In genomic region chr4:188372856-188373255, GRCh38 we compare ENCODE assay signal across 14 cellular contexts.
DNase-seq lines count a peak whose midpoint lies in the region; ATAC-seq and TF ChIP-seq lines count a peak whose summit lies in the region.
"Had no signal": no experiment of that assay in that cellular context is flagged by ENCODE, and none has a peak within 500 bp of the region (broad histone marks: within the 10 kb centered on the region; RNA-seq: fewer than 3 reads in every experiment).

No MANE protein-coding gene starts in this region.

- H3K4me3 ChIP-seq in SK-N-SH (ENCODE audit: low read depth in 2 of 2, low read length in 1 of 2) (no peak overlapping the region), hepatocyte (no peak overlapping the region), aorta (ENCODE audit: low read length in 2 of 2) (no peak overlapping the region)
- H3K4me3 ChIP-seq: SJSA1 had no signal

- POLR2A ChIA-PET in SK-N-SH (lab: Yijun Ruan, JAX), result no interaction called here

- peak; percentile 55 for TF ChIP-seq RAD21 in SK-N-SH (IDR thresholded peaks at IDR 0.05; ENCODE audit: low read length)

- H3K27me3 ChIP-seq in SK-N-SH (ENCODE audit: insufficient read depth), result no peaks in the 10 kb centered on the region; the same call in 1 of the 2 replicates
- no peaks in the 10 kb centered on the region for H3K27me3 ChIP-seq in hepatocyte
- no peaks in the 10 kb centered on the region for H3K27me3 ChIP-seq in aorta (ENCODE audit: control insufficient read depth in 1 of 2, insufficient read depth in 2 of 2, low read length in 1 of 2)
- H3K27me3 ChIP-seq: SJSA1 had no signal

- H3K79me2 ChIP-seq in SK-N-SH (ENCODE audit: insufficient read depth) (no peaks in the 10 kb centered on the region), hepatocyte (no peaks in the 10 kb centered on the region)

- TF ChIP-seq CTCF in SK-N-SH (IDR thresholded peaks at IDR 0.05) (0 out of 2 replicates have a peak, but pooled peaks have one; percentile 8), VCaP (conservative IDR thresholded peaks at IDR 0.05) (peak; percentile 86), hepatocyte (IDR thresholded peaks at IDR 0.05; ENCODE audit: poor library complexity) (peak; percentile 52)

- H3F3A ChIP-seq in SK-N-SH (replicated peaks; ENCODE audit: insufficient read depth), result no peaks in the 10 kb centered on the region

- H3K4me1 ChIP-seq in SK-N-SH (ENCODE audit: control insufficient read depth in 1 of 2, insufficient read depth in 2 of 2, low read depth in 1 of 2, low read length in 1 of 2) (no peaks in the 10 kb centered on the region), hepatocyte (ENCODE audit: insufficient read depth) (no peaks in the 10 kb centered on the region), aorta (ENCODE audit: control insufficient read depth in 1 of 2, insufficient read depth in 2 of 2, low read length in 2 of 2) (no peaks in the 10 kb centered on the region)
- H3K4me1 ChIP-seq: SJSA1 had no signal

- no peak overlapping the region for H3K27ac ChIP-seq in SK-N-SH (ENCODE audit: low read depth in 2 of 2, low read length in 1 of 2)
- no peak overlapping the region for H3K27ac ChIP-seq in VCaP
- no peak overlapping the region for H3K27ac ChIP-seq in hepatocyte
- no peak overlapping the region for H3K27ac ChIP-seq in aorta (ENCODE audit: low read depth in 1 of 2, low read length in 2 of 2)
- H3K27ac ChIP-seq: HL-60, SJSA1 had no signal

- intact Hi-C loops in aorta (cut with DNase I), result loop anchor here (2.0 to 5.0 kb wide), 3 partner anchors 766 to 1646 kb away; no protein-coding TSS in a partner anchor

- no peak overlapping the region for H2AFZ ChIP-seq in SK-N-SH (ENCODE audit: low read depth)
- no peak overlapping the region for H2AFZ ChIP-seq in hepatocyte

- no peak overlapping the region for H3K9ac ChIP-seq in SK-N-SH

- no peak for TF ChIP-seq EP300 in SK-N-SH (IDR thresholded peaks at IDR 0.05; ENCODE audit: borderline replicate concordance in 1 of 2, low read depth in 1 of 2, low read length in 1 of 2)

- CTCF ChIA-PET in SK-N-SH (lab: Yijun Ruan, JAX), result no interaction called here

- ATAC-seq in SK-N-SH treated with all-trans-retinoic acid at 6 μM for 48 hours (no peak), aorta (ENCODE audit: low FRiP score) (peak; percentile 86)

- H3K9me3 ChIP-seq in SK-N-SH, result no peaks in the 10 kb centered on the region
- no peaks in the 10 kb centered on the region for H3K9me3 ChIP-seq in hepatocyte (ENCODE audit: low read depth)
- H3K9me3 ChIP-seq in aorta (ENCODE audit: control insufficient read depth, low read length), result peaks cover under 1% of the 10 kb centered on the region

- DNase-seq in SK-N-SH (no peak), hepatocyte (ENCODE audit: low spot score) (peak; percentile 80), aorta (no peak), NCI-H187 (lab: John Stamatoyannopoulos, UW) (no peak), DMS79 (lab: John Stamatoyannopoulos, UW) (no peak), HK-2 (ENCODE audit: unreplicated experiment) (no peak)
- DNase-seq: activated CD4-positive, alpha-beta T cell treated with anti-CD3 and anti-CD28 coated beads, Interleukin-2, amount 10 ng/mL, durations not matched to agents 7 days and 5 days; NCI-H1694; stimulated activated CD4-positive, alpha-beta T cell treated with anti-CD3 and anti-CD28 coated beads, Interleukin-4, amount 100 ng/mL, for 1 hour; substantia nigra had no signal

- 37% methylated on average over 3 of the region's 3 CpGs for WGBS in SK-N-SH (ENCODE audit: low lambda C conversion rate)
- whole genome bisulfite sequencing in hepatocyte (ENCODE audit: low lambda C conversion rate, missing lambda C conversion rate), result 79% methylated on average over 3 of the region's 3 CpGs
- WGBS in aorta, 2 donors, result 17 to 24% methylated on average over 3 of the region's 3 CpGs

- H3K36me3 ChIP-seq in SK-N-SH (replicated peaks in 1 of 2; ENCODE audit: control insufficient read depth in 1 of 2, insufficient read depth in 2 of 2, low read length in 1 of 2), result no peaks in the 10 kb centered on the region
- no peaks in the 10 kb centered on the region for H3K36me3 ChIP-seq in hepatocyte (replicated peaks; ENCODE audit: insufficient read depth, low read depth)
- H3K36me3 ChIP-seq in aorta (ENCODE audit: control insufficient read depth in 1 of 2, insufficient read depth in 2 of 2, low read length in 1 of 2), result no peaks in the 10 kb centered on the region
- H3K36me3 ChIP-seq: SJSA1 had no signal

- H3K9me2 ChIP-seq in SK-N-SH (no peaks in the 10 kb centered on the region), hepatocyte (replicated peaks; ENCODE audit: insufficient read depth) (no peaks in the 10 kb centered on the region)

- H3K4me2 ChIP-seq in SK-N-SH (no peak overlapping the region), hepatocyte (no peak overlapping the region)

- no peaks in the 10 kb centered on the region for H4K20me1 ChIP-seq in SK-N-SH (ENCODE audit: insufficient read depth)
- H4K20me1 ChIP-seq in hepatocyte (ENCODE audit: insufficient read depth, poor library complexity, severe bottlenecking), result no peaks in the 10 kb centered on the region

TF ChIP-seq in SK-N-SH, 30 proteins besides CTCF, POLR2A, EP300 and RAD21:
- TF ChIP-seq SMC3 (IDR thresholded peaks at IDR 0.05; ENCODE audit: low read depth, low read length), result peak; percentile 15; the same call in 1 of the 2 replicates
- TF ChIP-seq USF2 (IDR thresholded peaks at IDR 0.05; ENCODE audit: borderline replicate concordance, low read depth, low read length), result no peak

TF ChIP-seq in SK-N-SH treated with all-trans-retinoic acid at 6 μM for 48 hours, 23 proteins besides CTCF, POLR2A, EP300 and RAD21:
- TF ChIP-seq TOX (CRISPR knock-in tag; IDR thresholded peaks at IDR 0.05; ENCODE audit: borderline replicate concordance) (no peak), POU6F1 (CRISPR knock-in tag; IDR thresholded peaks at IDR 0.05; ENCODE audit: borderline replicate concordance, low read depth) (no peak), ZNF70 (CRISPR knock-in tag; IDR thresholded peaks at IDR 0.05) (no peak), ZNF8 (CRISPR knock-in tag; IDR thresholded peaks at IDR 0.05) (no peak), TCF4 (CRISPR knock-in tag; IDR thresholded peaks at IDR 0.05; ENCODE audit: borderline replicate concordance) (no peak), ISL1 (CRISPR knock-in tag; IDR thresholded peaks at IDR 0.05) (no peak), PATZ1 (CRISPR knock-in tag; IDR thresholded peaks at IDR 0.05; ENCODE audit: borderline replicate concordance) (no peak), CSDC2 (CRISPR knock-in tag; IDR thresholded peaks at IDR 0.05) (no peak), RARB (CRISPR knock-in tag; IDR thresholded peaks at IDR 0.05) (no peak), ESRRG (CRISPR knock-in tag; IDR thresholded peaks at IDR 0.05) (no peak), ZNF565 (CRISPR knock-in tag; conservative IDR thresholded peaks at IDR 0.05; ENCODE audit: low read depth) (no peak), ZC3H10 (CRISPR knock-in tag; IDR thresholded peaks at IDR 0.05) (no peak), OSR1 (CRISPR knock-in tag; IDR thresholded peaks at IDR 0.05) (no peak), CSRNP3 (CRISPR knock-in tag; IDR thresholded peaks at IDR 0.05) (no peak), ZFP30 (CRISPR knock-in tag; IDR thresholded peaks at IDR 0.05) (no peak), GLIS3 (CRISPR knock-in tag; IDR thresholded peaks at IDR 0.05) (no peak), SNAI2 (CRISPR knock-in tag; IDR thresholded peaks at IDR 0.05) (no peak), BACH2 (CRISPR knock-in tag; IDR thresholded peaks at IDR 0.05; ENCODE audit: borderline replicate concordance) (no peak), ARNTL (CRISPR knock-in tag; IDR thresholded peaks at IDR 0.05; ENCODE audit: borderline replicate concordance, low read depth) (no peak), ZFP3 (CRISPR knock-in tag; IDR thresholded peaks at IDR 0.05) (no peak)

Comparison
In these comparisons a context has a peak if more than half of its experiments do, and no peak if none do; other contexts are left out.
1. CTCF ChIP-seq: peak in every context shown above with its lines; median percentile 86 in VCaP; 52 in hepatocyte; 8 in SK-N-SH.